In the genomic region with DNA sequence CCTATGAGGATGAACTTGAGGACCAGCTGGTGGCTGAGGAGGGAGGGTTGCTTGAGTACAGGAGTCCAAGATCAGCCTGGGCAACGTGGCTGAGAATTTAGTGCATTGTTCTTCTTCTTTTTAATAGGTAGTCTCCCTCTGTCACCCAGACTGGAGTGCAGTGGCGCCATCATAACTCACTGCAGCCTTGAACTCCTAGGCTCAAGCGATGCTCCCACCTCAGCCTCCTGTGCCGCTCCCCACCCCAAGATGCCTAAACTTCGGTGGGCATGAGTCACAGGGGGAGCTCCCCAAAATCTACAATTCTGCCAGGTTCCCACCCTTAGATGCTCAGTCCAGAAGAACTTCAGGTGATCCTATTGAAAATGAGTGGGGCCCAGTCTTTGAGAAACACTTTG, we compare ENCODE assay signal across 17 cellular contexts. TPM values are rescaled to one million over a fixed set of nuclear protein-coding genes. Genes with fewer than 3 reads are reported as not detected.
DNase-seq lines count a peak whose midpoint lies in the region; ATAC-seq and TF ChIP-seq lines count a peak whose summit lies in the region.
"Had no signal": no experiment of that assay in that cellular context is flagged by ENCODE, and none has a peak within 500 bp of the region (broad histone marks: within the 10 kb centered on the region; RNA-seq: fewer than 3 reads in every experiment).

No MANE protein-coding gene starts in this region.

- H3K9ac ChIP-seq in duodenal mucosa (ENCODE audit: low read depth in 1 of 2, low read length in 2 of 2) (no peak overlapping the region), smooth muscle cell (ENCODE audit: low read depth) (no peak overlapping the region)

- H3K4me1 ChIP-seq in duodenal mucosa (ENCODE audit: control insufficient read depth in 1 of 2, insufficient read depth in 2 of 2, low read length in 2 of 2) (peaks cover 36 to 46% of the 10 kb centered on the region in 2 donors), smooth muscle cell (ENCODE audit: low read depth) (no peaks in the 10 kb centered on the region)

- no peaks in the 10 kb centered on the region for H3K9me3 ChIP-seq in duodenal mucosa (ENCODE audit: control insufficient read depth in 1 of 2, low read length in 2 of 2)
- H3K9me3 ChIP-seq in smooth muscle cell (replicated peaks; ENCODE audit: low read depth) = no peaks in the 10 kb centered on the region

- no peaks in the 10 kb centered on the region for H3F3A ChIP-seq in smooth muscle cell (ENCODE audit: low read depth)

- H3K4me2 ChIP-seq in smooth muscle cell = no peak overlapping the region

- intact Hi-C loops in Calu3 (cut with micrococcal nuclease; ENCODE audit: unreplicated experiment) = no loop called here

- H3K27me3 ChIP-seq in duodenal mucosa (ENCODE audit: control insufficient read depth in 1 of 2, insufficient read depth in 2 of 2, low read length in 2 of 2) (no peaks in the 10 kb centered on the region), smooth muscle cell (ENCODE audit: low read depth) (no peaks in the 10 kb centered on the region)

- H3K36me3 Mint-ChIP-seq in Calu3 (ENCODE audit: insufficient read depth, unreplicated experiment) = peaks cover 8% of the 10 kb centered on the region
- H3K36me3 Mint-ChIP-seq: CD14-positive monocyte had no signal

- H3K4me1 Mint-ChIP-seq in Calu3 (ENCODE audit: low read depth, unreplicated experiment) = peaks cover 44% of the 10 kb centered on the region
- H3K4me1 Mint-ChIP-seq: CD14-positive monocyte had no signal

- DNase-seq in activated CD8-positive, alpha-beta memory T cell treated with anti-CD3 and anti-CD28 coated beads for 24 hours = peak; percentile 30
- no peak for DNase-seq in activated CD8-positive, alpha-beta memory T cell treated with anti-CD3 and anti-CD28 coated beads, Interleukin-2, amount 50 U/mL, for 4 hours
- DNase-seq in Calu3 (no peak), smooth muscle cell (lab: John Stamatoyannopoulos, UW; ENCODE audit: unreplicated experiment) (no peak), iPS-NIHi7 (ENCODE audit: extremely low spot score) (no peak)
- DNase-seq: DMS79 treated with DMSO at 0.1 percent for 48 hours, GDM1, HCEC 1CT, IMR-90, Kasumi-1, NCI-H1417 treated with DMSO at 0.1 percent for 48 hours, NCI-H2029, NCI-H524 had no signal

- CTCF ChIA-PET in Calu3 (lab: Charles Lee) = no interaction called here

- peak overlapping the region; percentile 48 for H3K4me3 Mint-ChIP-seq in Calu3 (ENCODE audit: low read depth, unreplicated experiment)
- H3K4me3 Mint-ChIP-seq: CD14-positive monocyte had no signal

- TF ChIP-seq CTCF in Calu3 (IDR thresholded peaks at IDR 0.05; ENCODE audit: unreplicated experiment) = no peak
- no peak for TF ChIP-seq CTCF in smooth muscle cell (IDR thresholded peaks at IDR 0.05; ENCODE audit: borderline replicate concordance, insufficient read depth, poor library complexity, severe bottlenecking)

- H3K36me3 ChIP-seq in duodenal mucosa (ENCODE audit: control insufficient read depth in 1 of 2, insufficient read depth in 2 of 2, low read length in 2 of 2) (no peaks in the 10 kb centered on the region), smooth muscle cell (ENCODE audit: low read depth) (no peaks in the 10 kb centered on the region)

- peak overlapping the region; percentile 90 for H3K27ac Mint-ChIP-seq in Calu3 (ENCODE audit: unreplicated experiment)
- H3K27ac Mint-ChIP-seq: CD14-positive monocyte had no signal

- BruUV-seq in Calu3 (replicated peaks; lab: Mats Ljungman, UMichigan) = no TSS peak

- ATAC-seq in GM18867 (IDR thresholded peaks at IDR 0.05; ENCODE audit: unreplicated experiment) (no peak), HG02870 (IDR thresholded peaks at IDR 0.05; ENCODE audit: unreplicated experiment) (no peak)

- H4K20me1 ChIP-seq in smooth muscle cell (ENCODE audit: low read depth) = no peaks in the 10 kb centered on the region

- peak overlapping the region; percentile 12 to 24 for H3K4me3 ChIP-seq in duodenal mucosa (ENCODE audit: low read depth in 1 of 2, low read length in 2 of 2)
- no peak overlapping the region for H3K4me3 ChIP-seq in smooth muscle cell

- peaks cover 2% of the 10 kb centered on the region for H3K9me3 Mint-ChIP-seq in Calu3 (ENCODE audit: low read depth, unreplicated experiment)

- peak overlapping the region; percentile 38 for H2AFZ ChIP-seq in smooth muscle cell (ENCODE audit: low read depth)

- H3K79me2 ChIP-seq in smooth muscle cell (ENCODE audit: low read depth) = no peaks in the 10 kb centered on the region

- H3K27ac ChIP-seq in duodenal mucosa (ENCODE audit: low read depth, low read length) (peak overlapping the region; percentile 30), smooth muscle cell (ENCODE audit: low read depth) (no peak overlapping the region)

- no peaks in the 10 kb centered on the region for H3K27me3 Mint-ChIP-seq in Calu3 (ENCODE audit: unreplicated experiment)

- whole genome bisulfite sequencing in smooth muscle cell (ENCODE audit: low lambda C conversion rate) = 95% methylated on average over 5 of the region's 5 CpGs

RNA-seq across cellular contexts. Expression of a gene that starts 21.4 kb away (rescaled TPM):
- total RNA-seq in Calu3 (2022) (5.8 and 7.8 TPM in 2 replicates), smooth muscle cell (2.2 and 6.3 TPM in 2 replicates)
- 3.1 and 4.3 TPM in 2 replicates for polyA plus RNA-seq in smooth muscle cell
